8 cellular contexts compared by ENCODE assay signal in genomic region chr7:19708397-19709248, GRCh38. TPM values are rescaled to one million over a fixed set of nuclear protein-coding genes. Genes with fewer than 3 reads are reported as not detected.
DNase-seq lines count a peak whose midpoint lies in the region; ATAC-seq and TF ChIP-seq lines count a peak whose summit lies in the region.

Gene POLR1F, minus strand, starts transcription at chr7:19709037. Its CDS starts 21 bp downstream, at chr7:19709016.

- ATAC-seq in HG03439 (IDR thresholded peaks at IDR 0.05; ENCODE audit: unreplicated experiment), result peak; percentile 98

- H3K9me3 Mint-ChIP-seq in chondrocyte (ENCODE audit: low read depth), result no peaks in the 10 kb centered on the region

- peak; percentile 98 for TF ChIP-seq POLR2A in GM19193 (IDR thresholded peaks at IDR 0.05; ENCODE audit: extremely low read depth, insufficient read depth, insufficient read length)

- H3K36me3 ChIP-seq in BJ (ENCODE audit: control insufficient read depth, insufficient read depth, low read length), result 0 out of 2 replicates have a peak, but pooled peaks cover under 1% of the 10 kb centered on the region
- no peaks in the 10 kb centered on the region for H3K36me3 ChIP-seq in kidney epithelial cell (ENCODE audit: control insufficient read depth, insufficient read depth, low read length)

- TF ChIP-seq CTCF in BJ (IDR thresholded peaks at IDR 0.05; ENCODE audit: insufficient read depth, low read depth, low read length), result peak; percentile 95
- peak; percentile 92 for TF ChIP-seq CTCF in chondrocyte (IDR thresholded peaks at IDR 0.05)
- TF ChIP-seq CTCF in kidney epithelial cell (IDR thresholded peaks at IDR 0.05; ENCODE audit: insufficient read depth, low read length, poor library complexity, severe bottlenecking), result peak; percentile 94

- H3K27ac Mint-ChIP-seq in chondrocyte (ENCODE audit: unreplicated experiment), result peak within 1 kb of the TSS; percentile 95

- CTCF ChIA-PET in BJ (lab: Yijun Ruan, JAX), result interaction anchor here (0.6 to 8.1 kb wide), 22 partner anchors 9 to 940 kb away, joined by 3 to 121 read pairs (median 4); no protein-coding TSS in a partner anchor

- H3K4me3 ChIP-seq in BJ (ENCODE audit: low read depth, low read length) (peak within 1 kb of the TSS; percentile 89), kidney epithelial cell (ENCODE audit: low read depth, low read length) (peak within 1 kb of the TSS; percentile 78)

- H3K4me3 Mint-ChIP-seq in chondrocyte (ENCODE audit: unreplicated experiment), result peak within 1 kb of the TSS; percentile 89

- peaks cover 2% of the 10 kb centered on the region for H3K36me3 Mint-ChIP-seq in chondrocyte (ENCODE audit: low read depth)

- POLR2A ChIA-PET in BJ (lab: Charles Lee), result no interaction called here

- H3K4me1 Mint-ChIP-seq in chondrocyte (ENCODE audit: low read depth), result peaks cover 41% of the 10 kb centered on the region

- H3K27me3 ChIP-seq in BJ (ENCODE audit: control insufficient read depth, insufficient read depth, low read length) (no peaks in the 10 kb centered on the region; the same call in 1 of the 2 replicates), kidney epithelial cell (ENCODE audit: control insufficient read depth, insufficient read depth, low read length) (no peaks in the 10 kb centered on the region)

- peaks cover 5% of the 10 kb centered on the region for H3K27me3 Mint-ChIP-seq in chondrocyte (ENCODE audit: low read depth)

- peak; percentile 71 for DNase-seq in BJ (ENCODE audit: low read depth)
- peak; percentile 85 for DNase-seq in NCI-H510A (lab: John Stamatoyannopoulos, UW)
- peak; percentile 90 for DNase-seq in activated CD4-positive, alpha-beta T cell treated with anti-CD3 and anti-CD28 coated beads for 1 hour
- peak; percentile 97 for DNase-seq in chondrocyte (ENCODE audit: low spot score)
- peak; percentile 75 for DNase-seq in kidney epithelial cell (ENCODE audit: low read depth)
- peak; percentile 83 to 91 for DNase-seq in stimulated activated CD4-positive, alpha-beta T cell treated with anti-CD3 and anti-CD28 coated beads, Interleukin-15, amount 100 ng/mL, for 48 hours (ENCODE audit: low read depth in 2 of 2)

RNA-seq across cellular contexts. Expression of gene POLR1F, which starts in this region (rescaled TPM):
- 5.1 and 14.0 TPM in 2 replicates for polyA plus RNA-seq in BJ (2011; rRNA removed)
- polyA minus RNA-seq in BJ (2011; rRNA and poly(A)+ RNA removed), result 4.7 and 5.1 TPM in 2 replicates
- total RNA-seq in chondrocyte, result 10.6 to 11.9 TPM (median 11.6 TPM) in 3 replicates
- total RNA-seq in kidney epithelial cell, result 22.5 and 24.6 TPM in 2 replicates

Comparison
In these comparisons a context has a peak if more than half of its experiments do, and no peak if none do; other contexts are left out.
1. Peak in every context shown above with its lines: DNase-seq, ATAC-seq and H3K4me3 ChIP-seq.